Comparison of ENCODE assay signal across 16 cellular contexts in the genomic region with DNA sequence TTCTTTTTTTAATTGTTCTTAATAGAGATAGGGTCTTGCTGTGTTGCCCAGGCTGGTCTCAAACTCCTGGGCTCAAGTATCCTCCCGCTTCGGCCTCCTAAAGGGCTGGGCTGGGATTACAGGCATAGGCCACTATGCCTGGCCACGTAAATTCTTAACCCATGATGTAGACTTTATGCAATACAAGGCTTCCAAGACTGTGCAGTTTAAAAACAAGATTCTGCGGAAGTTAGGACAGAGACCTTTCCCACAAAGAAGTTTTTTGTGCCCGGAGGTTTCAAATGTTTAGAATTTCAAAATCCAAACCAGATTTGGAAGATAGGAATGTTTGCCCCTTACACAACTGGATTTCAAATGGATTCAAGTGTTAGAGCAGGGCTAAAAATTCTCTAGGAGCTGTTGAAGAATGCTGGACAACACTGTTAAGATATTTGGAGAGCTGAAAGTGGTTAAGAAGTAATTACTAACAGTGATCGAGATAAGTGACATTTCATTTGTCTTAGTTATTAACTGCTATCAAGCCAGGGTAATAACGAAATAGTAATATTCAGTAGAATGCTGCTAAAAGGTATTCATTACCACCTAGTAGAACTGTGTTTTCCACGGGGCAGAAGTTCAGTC. TPM values are rescaled to one million over a fixed set of nuclear protein-coding genes. Genes with fewer than 3 reads are reported as not detected.
A peak's percentile ranks its signal among the peaks of the same experiment; 100 is the strongest.
DNase-seq lines count a peak whose midpoint lies in the region; ATAC-seq, FAIRE-seq and TF ChIP-seq lines count a peak whose summit lies in the region.
"Had no signal": no experiment of that assay in that cellular context is flagged by ENCODE, and none has a peak within 500 bp of the region (broad histone marks: within the 10 kb centered on the region; RNA-seq: fewer than 3 reads in every experiment).

No MANE protein-coding gene starts in this region.

- H3K27ac Mint-ChIP-seq in T-helper 2 cell treated with Interferon-gamma antibody and Interleukin-4, amounts not matched to agents 5 μg/mL and 100 μg/mL, for 36 hours = peak overlapping the region; percentile 84

- peaks cover 10% of the 10 kb centered on the region for H3K9me3 Mint-ChIP-seq in T-helper 2 cell treated with Interferon-gamma antibody and Interleukin-4, amounts not matched to agents 5 μg/mL and 100 μg/mL, for 36 hours

- no peaks in the 10 kb centered on the region for H3K27me3 Mint-ChIP-seq in T-helper 2 cell treated with Interferon-gamma antibody and Interleukin-4, amounts not matched to agents 5 μg/mL and 100 μg/mL, for 36 hours (ENCODE audit: low read depth)

- no peaks in the 10 kb centered on the region for H3K9me2 ChIP-seq in Karpas-422 (replicated peaks; ENCODE audit: insufficient read depth, low read length)

- no peaks in the 10 kb centered on the region for H4K20me1 ChIP-seq in Karpas-422 (ENCODE audit: insufficient read depth, low read depth, low read length)

- no peak overlapping the region for H3K4me2 ChIP-seq in Karpas-422 (ENCODE audit: low read depth, low read length, poor library complexity, severe bottlenecking)

- no peak overlapping the region for H3K9ac ChIP-seq in Karpas-422 (ENCODE audit: low read length)

- peaks cover 60% of the 10 kb centered on the region for H3K4me1 ChIP-seq in Karpas-422 (ENCODE audit: low read length)
- peaks cover 14 to 100% (median 55%) of the 10 kb centered on the region in 6 donors for H3K4me1 ChIP-seq in spleen

- H3K27ac ChIP-seq in Karpas-422 (ENCODE audit: low read length) = peak overlapping the region; percentile 30
- no peak overlapping the region for H3K27ac ChIP-seq in brain microvascular endothelial cell
- H3K27ac ChIP-seq in spleen = peak overlapping the region; percentile 15 to 99 (median 80)
- H3K27ac ChIP-seq: ovary had no signal

- H3K27me3 ChIP-seq in Karpas-422 (ENCODE audit: low read length) (no peaks in the 10 kb centered on the region), brain microvascular endothelial cell (replicated peaks) (no peaks in the 10 kb centered on the region), spleen (replicated peaks in 1 of 7) (no peaks in the 10 kb centered on the region)
- H3K27me3 ChIP-seq: ovary had no signal

- TF ChIP-seq CTCF in brain microvascular endothelial cell (IDR thresholded peaks at IDR 0.05; ENCODE audit: low read depth, low read length, missing control alignments) (peak; percentile 21), spleen (IDR thresholded peaks at IDR 0.05 in 8 of 11, conservative IDR thresholded peaks at IDR 0.05 in 3 of 11) (peak in 4 of 11 experiments; percentile 19 to 54 (median 40))

- WGBS in spleen, 5 donors = 72 to 78% (median 77%) methylated on average over 8 of the region's 8 CpGs

- peaks cover 67% of the 10 kb centered on the region for H3K4me1 Mint-ChIP-seq in T-helper 2 cell treated with Interferon-gamma antibody and Interleukin-4, amounts not matched to agents 5 μg/mL and 100 μg/mL, for 36 hours (ENCODE audit: low read depth)

- peaks cover 97% of the 10 kb centered on the region for H3K79me2 ChIP-seq in Karpas-422 (ENCODE audit: low read length)

- ATAC-seq in Right ventricle myocardium superior (ENCODE audit: poor library complexity) = no peak
- ATAC-seq: Right ventricle myocardium inferior had no signal

- FAIRE-seq in urothelium cell line (lab: Jason Lieb, UNC) = no peak
- FAIRE-seq: A204.1 had no signal

- H3K36me3 ChIP-seq in Karpas-422 (ENCODE audit: insufficient read depth, low read length) = peaks cover 52% of the 10 kb centered on the region
- H3K36me3 ChIP-seq in brain microvascular endothelial cell (replicated peaks) = no peaks in the 10 kb centered on the region
- H3K36me3 ChIP-seq in spleen = peaks cover 0 to 9% (median 0%) of the 10 kb centered on the region in 6 donors
- H3K36me3 ChIP-seq: ovary had no signal

- no peak for TF ChIP-seq POLR2A in spleen (IDR thresholded peaks at IDR 0.05)

- H3K4me3 ChIP-seq in Karpas-422 (ENCODE audit: low read length) (no peak overlapping the region), brain microvascular endothelial cell (ENCODE audit: low read depth, low read length) (no peak overlapping the region), spleen (no peak overlapping the region)
- H3K4me3 ChIP-seq: heart right ventricle, ovary had no signal

- H3K36me3 Mint-ChIP-seq in T-helper 2 cell treated with Interferon-gamma antibody and Interleukin-4, amounts not matched to agents 5 μg/mL and 100 μg/mL, for 36 hours (ENCODE audit: low read depth) = peaks cover 65% of the 10 kb centered on the region

- DNase-seq in T-helper 2 cell treated with Interferon-gamma antibody and Interleukin-4, amounts not matched to agents 5 μg/mL and 100 μg/mL, for 36 hours (ENCODE audit: low spot score) = no peak
- DNase-seq in T-helper 2 cell (no peak), Karpas-422 (peak; percentile 53), brain microvascular endothelial cell (no peak), spleen (no peak), cerebellum (ENCODE audit: low spot score) (no peak), urothelium cell line (ENCODE audit: low spot score) (no peak), Right ventricle myocardium superior (no peak)
- DNase-seq: activated CD4-positive, CD25-positive, alpha-beta regulatory T cell; heart right ventricle; NCI-H345; ovary; stimulated activated naive CD4-positive, alpha-beta T cell had no signal

- intact Hi-C loops in spleen (cut with DNase I; ENCODE audit: low total_unique reads) (no loop called here), Right ventricle myocardium superior (cut with DNase I) (no loop called here)

- H3K4me3 Mint-ChIP-seq in T-helper 2 cell treated with Interferon-gamma antibody and Interleukin-4, amounts not matched to agents 5 μg/mL and 100 μg/mL, for 36 hours = no peak overlapping the region

- H3K9me3 ChIP-seq in Karpas-422 (ENCODE audit: low read length) (no peaks in the 10 kb centered on the region), spleen (no peaks in the 10 kb centered on the region)
- H3K9me3 ChIP-seq: heart right ventricle, ovary had no signal

- no peak overlapping the region for H2AFZ ChIP-seq in Karpas-422 (ENCODE audit: low read length)

- in situ Hi-C loops in brain microvascular endothelial cell (cut with HindIII; ENCODE audit: low pct_ligation_motif_present, low sequenced_read_pairs) = no loop called here

RNA-seq across cellular contexts. Expression of a gene that starts 7.4 kb away (rescaled TPM):
- 22.7 and 34.7 TPM in 2 replicates for total RNA-seq in Karpas-422 (2014; rRNA removed; shearing (Covaris generic); ENCODE audit: low replicate concordance)
- total RNA-seq in spleen (100 to 1,000 TPM in 1 of 7 donors, 10 to 100 TPM in 6; 67.8 to 136 (median 84.6) TPM), cerebellum (1.6 TPM), Right ventricle myocardium superior (3.3 TPM)
- polyA plus RNA-seq in spleen = 10 to 100 TPM; 19.7 to 24.9 (median 21.8) TPM
- total RNA-seq: Daoy had no signal
